In the genomic region with DNA sequence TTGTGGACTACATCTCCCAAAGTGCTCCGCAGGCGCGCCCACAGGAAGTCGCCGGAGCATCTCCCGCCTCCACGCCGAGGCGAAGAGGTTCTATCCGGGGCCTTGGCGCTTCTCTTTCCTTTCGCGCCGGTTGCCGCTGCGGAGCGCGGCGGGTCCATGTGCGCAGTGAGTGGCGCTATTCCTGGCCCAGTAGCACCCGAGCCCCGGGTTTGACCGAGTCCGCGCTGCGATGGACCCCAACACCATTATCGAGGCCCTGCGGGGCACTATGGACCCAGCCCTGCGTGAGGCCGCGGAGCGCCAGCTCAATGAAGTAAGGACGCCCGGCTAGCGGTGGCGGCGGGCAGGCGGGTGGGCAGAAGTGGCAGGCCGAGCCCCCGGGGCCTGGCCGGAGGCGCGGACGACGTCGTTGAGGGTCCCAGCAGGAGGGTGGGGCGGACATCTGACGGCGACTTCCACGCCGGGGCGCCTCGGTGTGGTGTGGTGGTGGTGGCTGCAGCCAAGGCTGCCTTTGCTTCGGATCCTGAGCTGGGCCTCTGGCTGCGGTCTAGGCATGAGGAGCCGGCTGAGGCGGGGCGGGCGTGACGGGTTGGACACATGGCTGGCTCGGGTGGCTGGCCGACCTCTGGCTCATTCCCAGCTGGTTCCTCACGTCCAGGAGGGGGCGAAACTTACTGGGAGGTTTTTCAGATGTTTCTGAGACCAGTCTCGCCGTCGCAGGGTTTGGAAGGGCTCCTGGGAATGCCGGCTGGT, we compare ENCODE assay signal across 1 cellular context.
A peak's percentile ranks its signal among the peaks of the same experiment; 100 is the strongest.
TF ChIP-seq lines count a peak whose summit lies in the region.

A gene (plus strand): TSS at position 118 of the 753 bp plus-strand sequence. CDS start 112 bp downstream, at position 230.

TF ChIP-seq in HepG2, 621 proteins besides CTCF, POLR2A, EP300 and RAD21 (continued from another document and continues in another):
- TF ChIP-seq, protein P1, sequence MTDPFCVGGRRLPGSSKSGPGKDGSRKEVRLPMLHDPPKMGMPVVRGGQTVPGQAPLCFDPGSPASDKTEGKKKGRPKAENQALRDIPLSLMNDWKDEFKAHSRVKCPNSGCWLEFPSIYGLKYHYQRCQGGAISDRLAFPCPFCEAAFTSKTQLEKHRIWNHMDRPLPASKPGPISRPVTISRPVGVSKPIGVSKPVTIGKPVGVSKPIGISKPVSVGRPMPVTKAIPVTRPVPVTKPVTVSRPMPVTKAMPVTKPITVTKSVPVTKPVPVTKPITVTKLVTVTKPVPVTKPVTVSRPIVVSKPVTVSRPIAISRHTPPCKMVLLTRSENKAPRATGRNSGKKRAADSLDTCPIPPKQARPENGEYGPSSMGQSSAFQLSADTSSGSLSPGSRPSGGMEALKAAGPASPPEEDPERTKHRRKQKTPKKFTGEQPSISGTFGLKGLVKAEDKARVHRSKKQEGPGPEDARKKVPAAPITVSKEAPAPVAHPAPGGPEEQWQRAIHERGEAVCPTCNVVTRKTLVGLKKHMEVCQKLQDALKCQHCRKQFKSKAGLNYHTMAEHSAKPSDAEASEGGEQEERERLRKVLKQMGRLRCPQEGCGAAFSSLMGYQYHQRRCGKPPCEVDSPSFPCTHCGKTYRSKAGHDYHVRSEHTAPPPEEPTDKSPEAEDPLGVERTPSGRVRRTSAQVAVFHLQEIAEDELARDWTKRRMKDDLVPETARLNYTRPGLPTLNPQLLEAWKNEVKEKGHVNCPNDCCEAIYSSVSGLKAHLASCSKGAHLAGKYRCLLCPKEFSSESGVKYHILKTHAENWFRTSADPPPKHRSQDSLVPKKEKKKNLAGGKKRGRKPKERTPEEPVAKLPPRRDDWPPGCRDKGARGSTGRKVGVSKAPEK (CRISPR knock-in tag; IDR thresholded peaks at IDR 0.05; ENCODE audit: borderline replicate concordance) = no peak
- TF ChIP-seq, protein P2, sequence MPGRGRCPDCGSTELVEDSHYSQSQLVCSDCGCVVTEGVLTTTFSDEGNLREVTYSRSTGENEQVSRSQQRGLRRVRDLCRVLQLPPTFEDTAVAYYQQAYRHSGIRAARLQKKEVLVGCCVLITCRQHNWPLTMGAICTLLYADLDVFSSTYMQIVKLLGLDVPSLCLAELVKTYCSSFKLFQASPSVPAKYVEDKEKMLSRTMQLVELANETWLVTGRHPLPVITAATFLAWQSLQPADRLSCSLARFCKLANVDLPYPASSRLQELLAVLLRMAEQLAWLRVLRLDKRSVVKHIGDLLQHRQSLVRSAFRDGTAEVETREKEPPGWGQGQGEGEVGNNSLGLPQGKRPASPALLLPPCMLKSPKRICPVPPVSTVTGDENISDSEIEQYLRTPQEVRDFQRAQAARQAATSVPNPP (CRISPR knock-in tag; IDR thresholded peaks at IDR 0.05) = peak; percentile 36; the same call in 1 of the 2 replicates
- TF ChIP-seq ZNF724P (CRISPR knock-in tag; IDR thresholded peaks at IDR 0.05; ENCODE audit: borderline replicate concordance) (no peak; the same call in 1 of the 2 replicates), ZNF572 (CRISPR knock-in tag; IDR thresholded peaks at IDR 0.05) (no peak), DPF2 (CRISPR knock-in tag; IDR thresholded peaks at IDR 0.05; ENCODE audit: borderline replicate concordance, low read depth) (no peak), ZNF101 (CRISPR knock-in tag; IDR thresholded peaks at IDR 0.05; ENCODE audit: borderline replicate concordance, low read depth) (0 out of 2 replicates have a peak, but pooled peaks have one; percentile 67), SOX5 (CRISPR knock-in tag; IDR thresholded peaks at IDR 0.05; ENCODE audit: borderline replicate concordance) (0 out of 2 replicates have a peak, but pooled peaks have one; percentile 11), FOXK1 (CRISPR knock-in tag; IDR thresholded peaks at IDR 0.05; ENCODE audit: borderline replicate concordance, low read depth) (peak; percentile 13; the same call in 1 of the 2 replicates), NFYC (CRISPR knock-in tag; IDR thresholded peaks at IDR 0.05) (0 out of 2 replicates have a peak, but pooled peaks have one; percentile 26), ZNF232 (CRISPR knock-in tag; IDR thresholded peaks at IDR 0.05; ENCODE audit: borderline replicate concordance) (0 out of 2 replicates have a peak, but pooled peaks have one; percentile 59), PPARG (CRISPR knock-in tag; conservative IDR thresholded peaks at IDR 0.05) (peak; percentile 55; the same call in 1 of the 2 replicates), HMG20B (CRISPR knock-in tag; conservative IDR thresholded peaks at IDR 0.05) (0 out of 2 replicates have a peak, but pooled peaks have one; percentile 26), ZZZ3 (CRISPR knock-in tag; IDR thresholded peaks at IDR 0.05; ENCODE audit: borderline replicate concordance) (peak; percentile 81; the same call in 1 of the 2 replicates), MXI1 (IDR thresholded peaks at IDR 0.05; ENCODE audit: borderline replicate concordance, low read depth, low read length) (peak; percentile 35; the same call in 2 of the 3 replicates), ISX (CRISPR knock-in tag; conservative IDR thresholded peaks at IDR 0.05) (peak; percentile 81; the same call in 1 of the 2 replicates), XBP1 (CRISPR knock-in tag; IDR thresholded peaks at IDR 0.05) (0 out of 2 replicates have a peak, but pooled peaks have one; percentile 74), SMYD3 (CRISPR knock-in tag; IDR thresholded peaks at IDR 0.05) (no peak), SMAD9 (CRISPR knock-in tag; IDR thresholded peaks at IDR 0.05) (peak; percentile 79), ZNF296 (CRISPR knock-in tag; conservative IDR thresholded peaks at IDR 0.05) (no peak), FOXM1 (CRISPR knock-in tag; IDR thresholded peaks at IDR 0.05) (peak; percentile 55; the same call in 1 of the 2 replicates), KLF16 (CRISPR knock-in tag; IDR thresholded peaks at IDR 0.05) (peak in 1 of 2 experiments; percentile 86; a peak in 2 of 4 replicates), SYNCRIP (IDR thresholded peaks at IDR 0.05; ENCODE audit: insufficient read depth, low read depth, low read length) (no peak), SIX4 (CRISPR knock-in tag; IDR thresholded peaks at IDR 0.05) (peak; percentile 30; the same call in 1 of the 2 replicates), NFKB2 (CRISPR knock-in tag; IDR thresholded peaks at IDR 0.05; ENCODE audit: borderline replicate concordance) (peak; percentile 84; the same call in 1 of the 2 replicates), TBP (CRISPR knock-in tag; IDR thresholded peaks at IDR 0.05) (no peak), SRY (CRISPR knock-in tag; IDR thresholded peaks at IDR 0.05) (peak; percentile 85), ZNF501 (CRISPR knock-in tag; IDR thresholded peaks at IDR 0.05) (peak; percentile 96), SIN3A (IDR thresholded peaks at IDR 0.05; ENCODE audit: borderline replicate concordance, low read depth, low read length) (0 out of 2 replicates have a peak, but pooled peaks have one; percentile 14), NFE2L2 (IDR thresholded peaks at IDR 0.05; ENCODE audit: low read length) (no peak), ZNF878 (CRISPR knock-in tag; IDR thresholded peaks at IDR 0.05) (no peak), SALL1 (CRISPR knock-in tag; IDR thresholded peaks at IDR 0.05) (peak; percentile 75; the same call in 1 of the 2 replicates), HNF4A (CRISPR knock-in tag; IDR thresholded peaks at IDR 0.05) (peak; percentile 32; the same call in 1 of the 2 replicates), ZNF264 (CRISPR knock-in tag; IDR thresholded peaks at IDR 0.05) (peak; percentile 70; the same call in 1 of the 2 replicates), ZNF839 (CRISPR knock-in tag; IDR thresholded peaks at IDR 0.05; ENCODE audit: borderline replicate concordance) (no peak), KDM5B (CRISPR knock-in tag; IDR thresholded peaks at IDR 0.05; ENCODE audit: borderline replicate concordance) (peak; percentile 94), ETV5 (CRISPR knock-in tag; IDR thresholded peaks at IDR 0.05; ENCODE audit: borderline replicate concordance) (peak; percentile 63), FOXP1 (IDR thresholded peaks at IDR 0.05) (no peak), FOXP1 (CRISPR knock-in tag; IDR thresholded peaks at IDR 0.05) (no peak), TOE1 (CRISPR knock-in tag; IDR thresholded peaks at IDR 0.05) (no peak; the same call in 1 of the 2 replicates)
- TF ChIP-seq, protein P3, sequence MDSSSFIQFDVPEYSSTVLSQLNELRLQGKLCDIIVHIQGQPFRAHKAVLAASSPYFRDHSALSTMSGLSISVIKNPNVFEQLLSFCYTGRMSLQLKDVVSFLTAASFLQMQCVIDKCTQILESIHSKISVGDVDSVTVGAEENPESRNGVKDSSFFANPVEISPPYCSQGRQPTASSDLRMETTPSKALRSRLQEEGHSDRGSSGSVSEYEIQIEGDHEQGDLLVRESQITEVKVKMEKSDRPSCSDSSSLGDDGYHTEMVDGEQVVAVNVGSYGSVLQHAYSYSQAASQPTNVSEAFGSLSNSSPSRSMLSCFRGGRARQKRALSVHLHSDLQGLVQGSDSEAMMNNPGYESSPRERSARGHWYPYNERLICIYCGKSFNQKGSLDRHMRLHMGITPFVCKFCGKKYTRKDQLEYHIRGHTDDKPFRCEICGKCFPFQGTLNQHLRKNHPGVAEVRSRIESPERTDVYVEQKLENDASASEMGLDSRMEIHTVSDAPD (CRISPR knock-in tag; IDR thresholded peaks at IDR 0.05) = no peak
- TF ChIP-seq, protein P4, sequence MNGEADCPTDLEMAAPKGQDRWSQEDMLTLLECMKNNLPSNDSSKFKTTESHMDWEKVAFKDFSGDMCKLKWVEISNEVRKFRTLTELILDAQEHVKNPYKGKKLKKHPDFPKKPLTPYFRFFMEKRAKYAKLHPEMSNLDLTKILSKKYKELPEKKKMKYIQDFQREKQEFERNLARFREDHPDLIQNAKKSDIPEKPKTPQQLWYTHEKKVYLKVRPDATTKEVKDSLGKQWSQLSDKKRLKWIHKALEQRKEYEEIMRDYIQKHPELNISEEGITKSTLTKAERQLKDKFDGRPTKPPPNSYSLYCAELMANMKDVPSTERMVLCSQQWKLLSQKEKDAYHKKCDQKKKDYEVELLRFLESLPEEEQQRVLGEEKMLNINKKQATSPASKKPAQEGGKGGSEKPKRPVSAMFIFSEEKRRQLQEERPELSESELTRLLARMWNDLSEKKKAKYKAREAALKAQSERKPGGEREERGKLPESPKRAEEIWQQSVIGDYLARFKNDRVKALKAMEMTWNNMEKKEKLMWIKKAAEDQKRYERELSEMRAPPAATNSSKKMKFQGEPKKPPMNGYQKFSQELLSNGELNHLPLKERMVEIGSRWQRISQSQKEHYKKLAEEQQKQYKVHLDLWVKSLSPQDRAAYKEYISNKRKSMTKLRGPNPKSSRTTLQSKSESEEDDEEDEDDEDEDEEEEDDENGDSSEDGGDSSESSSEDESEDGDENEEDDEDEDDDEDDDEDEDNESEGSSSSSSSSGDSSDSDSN (CRISPR knock-in tag; IDR thresholded peaks at IDR 0.05) = peak; percentile 94
- TF ChIP-seq, protein P5, sequence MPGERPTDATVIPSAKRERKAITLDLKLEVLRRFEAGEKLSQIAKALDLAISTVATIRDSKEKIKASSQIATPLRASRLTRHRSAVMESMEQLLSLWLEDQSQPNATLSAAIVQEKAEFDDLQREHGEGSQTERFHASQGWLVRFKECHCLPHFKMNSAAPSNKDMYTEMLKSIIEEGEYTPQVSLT (CRISPR knock-in tag; IDR thresholded peaks at IDR 0.05; ENCODE audit: borderline replicate concordance, low read depth) = no peak; the same call in 1 of the 2 replicates
- TF ChIP-seq, protein P6, sequence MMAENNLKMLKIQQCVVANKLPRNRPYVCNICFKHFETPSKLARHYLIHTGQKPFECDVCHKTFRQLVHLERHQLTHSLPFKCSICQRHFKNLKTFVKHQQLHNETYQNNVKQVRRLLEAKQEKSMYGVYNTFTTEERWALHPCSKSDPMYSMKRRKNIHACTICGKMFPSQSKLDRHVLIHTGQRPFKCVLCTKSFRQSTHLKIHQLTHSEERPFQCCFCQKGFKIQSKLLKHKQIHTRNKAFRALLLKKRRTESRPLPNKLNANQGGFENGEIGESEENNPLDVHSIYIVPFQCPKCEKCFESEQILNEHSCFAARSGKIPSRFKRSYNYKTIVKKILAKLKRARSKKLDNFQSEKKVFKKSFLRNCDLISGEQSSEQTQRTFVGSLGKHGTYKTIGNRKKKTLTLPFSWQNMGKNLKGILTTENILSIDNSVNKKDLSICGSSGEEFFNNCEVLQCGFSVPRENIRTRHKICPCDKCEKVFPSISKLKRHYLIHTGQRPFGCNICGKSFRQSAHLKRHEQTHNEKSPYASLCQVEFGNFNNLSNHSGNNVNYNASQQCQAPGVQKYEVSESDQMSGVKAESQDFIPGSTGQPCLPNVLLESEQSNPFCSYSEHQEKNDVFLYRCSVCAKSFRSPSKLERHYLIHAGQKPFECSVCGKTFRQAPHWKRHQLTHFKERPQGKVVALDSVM (CRISPR knock-in tag; IDR thresholded peaks at IDR 0.05) = peak; percentile 69; the same call in 1 of the 2 replicates
- TF ChIP-seq, protein P7, sequence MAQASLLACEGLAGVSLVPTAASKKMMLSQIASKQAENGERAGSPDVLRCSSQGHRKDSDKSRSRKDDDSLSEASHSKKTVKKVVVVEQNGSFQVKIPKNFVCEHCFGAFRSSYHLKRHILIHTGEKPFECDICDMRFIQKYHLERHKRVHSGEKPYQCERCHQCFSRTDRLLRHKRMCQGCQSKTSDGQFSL (CRISPR knock-in tag; IDR thresholded peaks at IDR 0.05) = 0 out of 2 replicates have a peak, but pooled peaks have one; percentile 29
- TF ChIP-seq, protein P8, sequence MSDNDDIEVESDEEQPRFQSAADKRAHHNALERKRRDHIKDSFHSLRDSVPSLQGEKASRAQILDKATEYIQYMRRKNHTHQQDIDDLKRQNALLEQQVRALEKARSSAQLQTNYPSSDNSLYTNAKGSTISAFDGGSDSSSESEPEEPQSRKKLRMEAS (IDR thresholded peaks at IDR 0.05) = peak; percentile 94
- TF ChIP-seq, protein P9, sequence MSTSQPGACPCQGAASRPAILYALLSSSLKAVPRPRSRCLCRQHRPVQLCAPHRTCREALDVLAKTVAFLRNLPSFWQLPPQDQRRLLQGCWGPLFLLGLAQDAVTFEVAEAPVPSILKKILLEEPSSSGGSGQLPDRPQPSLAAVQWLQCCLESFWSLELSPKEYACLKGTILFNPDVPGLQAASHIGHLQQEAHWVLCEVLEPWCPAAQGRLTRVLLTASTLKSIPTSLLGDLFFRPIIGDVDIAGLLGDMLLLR (CRISPR knock-in tag; IDR thresholded peaks at IDR 0.05) = no peak
- TF ChIP-seq, protein P10, sequence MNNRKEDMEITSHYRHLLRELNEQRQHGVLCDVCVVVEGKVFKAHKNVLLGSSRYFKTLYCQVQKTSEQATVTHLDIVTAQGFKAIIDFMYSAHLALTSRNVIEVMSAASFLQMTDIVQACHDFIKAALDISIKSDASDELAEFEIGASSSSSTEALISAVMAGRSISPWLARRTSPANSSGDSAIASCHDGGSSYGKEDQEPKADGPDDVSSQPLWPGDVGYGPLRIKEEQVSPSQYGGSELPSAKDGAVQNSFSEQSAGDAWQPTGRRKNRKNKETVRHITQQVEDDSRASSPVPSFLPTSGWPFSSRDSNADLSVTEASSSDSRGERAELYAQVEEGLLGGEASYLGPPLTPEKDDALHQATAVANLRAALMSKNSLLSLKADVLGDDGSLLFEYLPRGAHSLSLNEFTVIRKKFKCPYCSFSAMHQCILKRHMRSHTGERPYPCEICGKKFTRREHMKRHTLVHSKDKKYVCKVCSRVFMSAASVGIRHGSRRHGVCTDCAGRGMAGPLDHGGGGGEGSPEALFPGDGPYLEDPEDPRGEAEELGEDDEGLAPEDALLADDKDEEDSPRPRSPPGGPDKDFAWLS (CRISPR knock-in tag; IDR thresholded peaks at IDR 0.05; ENCODE audit: borderline replicate concordance) = no peak
- TF ChIP-seq, protein P11, sequence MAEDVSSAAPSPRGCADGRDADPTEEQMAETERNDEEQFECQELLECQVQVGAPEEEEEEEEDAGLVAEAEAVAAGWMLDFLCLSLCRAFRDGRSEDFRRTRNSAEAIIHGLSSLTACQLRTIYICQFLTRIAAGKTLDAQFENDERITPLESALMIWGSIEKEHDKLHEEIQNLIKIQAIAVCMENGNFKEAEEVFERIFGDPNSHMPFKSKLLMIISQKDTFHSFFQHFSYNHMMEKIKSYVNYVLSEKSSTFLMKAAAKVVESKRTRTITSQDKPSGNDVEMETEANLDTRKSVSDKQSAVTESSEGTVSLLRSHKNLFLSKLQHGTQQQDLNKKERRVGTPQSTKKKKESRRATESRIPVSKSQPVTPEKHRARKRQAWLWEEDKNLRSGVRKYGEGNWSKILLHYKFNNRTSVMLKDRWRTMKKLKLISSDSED (CRISPR knock-in tag; IDR thresholded peaks at IDR 0.05) = no peak
